Comparison of ENCODE assay signal across 31 cellular contexts in genomic region chr9:32828861-32829260, GRCh38. TPM values are rescaled to one million over a fixed set of nuclear protein-coding genes. Genes with fewer than 3 reads are reported as not detected.
"Had no signal": no experiment of that assay in that cellular context is flagged by ENCODE, and none has a peak within 500 bp of the region (broad histone marks: within the 10 kb centered on the region; RNA-seq: fewer than 3 reads in every experiment).

No MANE protein-coding gene starts in this region.

- H3K27me3 ChIP-seq: suprapubic skin, testis, thyroid gland, tibial artery, tibial nerve, transverse colon, upper lobe of left lung, upper lobe of right lung, uterus, vagina had no signal

- H3K36me3 Mint-ChIP-seq: stimulated activated effector memory CD8-positive, alpha-beta T cell treated with anti-CD3 and anti-CD28 coated beads, Interleukin-12 subunit alpha, Interleukin-12 subunit beta, amount 100 ng/mL, for 72 hours; stimulated activated memory B cell treated with anti-CD40 and anti-IgM and Interleukin-4, amounts not matched to agents 10 μg/mL and 1 μg/mL and 100 μg/mL, for 72 hours; stimulated activated naive B cell treated with anti-CD40 and anti-IgM and Interleukin-4, amounts not matched to agents 10 μg/mL and 1 μg/mL and 100 μg/mL, for 72 hours; type B pancreatic cell had no signal

- H3K9me3 ChIP-seq: stomach, suprapubic skin, testis, thoracic aorta, thyroid gland, tibial artery, tibial nerve, transverse colon, upper lobe of left lung, upper lobe of right lung, uterus, vagina had no signal

- H3K9me3 Mint-ChIP-seq: stimulated activated effector memory CD8-positive, alpha-beta T cell treated with anti-CD3 and anti-CD28 coated beads, Interleukin-12 subunit alpha, Interleukin-12 subunit beta, amount 100 ng/mL, for 72 hours; stimulated activated memory B cell treated with anti-CD40 and anti-IgM and Interleukin-4, amounts not matched to agents 10 μg/mL and 1 μg/mL and 100 μg/mL, for 72 hours; stimulated activated naive B cell treated with anti-CD40 and anti-IgM and Interleukin-4, amounts not matched to agents 10 μg/mL and 1 μg/mL and 100 μg/mL, for 72 hours; stimulated activated naive CD8-positive, alpha-beta T cell treated with anti-CD3 and anti-CD28 coated beads, Interleukin-15, Interleukin-2, amounts not matched to agents 100 ng/mL and 50 ng/mL, for 24 hours had no signal

- H3K27ac ChIP-seq: stomach, suprapubic skin, testis, thoracic aorta, thyroid gland, tibial artery, tibial nerve, transverse colon, upper lobe of left lung, upper lobe of right lung, uterus, vagina had no signal

- H3K4me3 ChIP-seq: stomach, suprapubic skin, testis, thoracic aorta, thyroid gland, tibial artery, tibial nerve, transverse colon, upper lobe of left lung, upper lobe of right lung, uterus, vagina had no signal

- H3K4me1 Mint-ChIP-seq: stimulated activated effector memory CD8-positive, alpha-beta T cell treated with anti-CD3 and anti-CD28 coated beads, Interleukin-12 subunit alpha, Interleukin-12 subunit beta, amount 100 ng/mL, for 72 hours; stimulated activated memory B cell treated with anti-CD40 and anti-IgM and Interleukin-4, amounts not matched to agents 10 μg/mL and 1 μg/mL and 100 μg/mL, for 72 hours; stimulated activated naive B cell treated with anti-CD40 and anti-IgM and Interleukin-4, amounts not matched to agents 10 μg/mL and 1 μg/mL and 100 μg/mL, for 72 hours; stimulated activated naive CD8-positive, alpha-beta T cell treated with anti-CD3 and anti-CD28 coated beads, Interleukin-15, amount 100 ng/mL, for 72 hours had no signal

- H3K4me3 Mint-ChIP-seq: stimulated activated effector memory CD8-positive, alpha-beta T cell treated with anti-CD3 and anti-CD28 coated beads, Interleukin-12 subunit alpha, Interleukin-12 subunit beta, amount 100 ng/mL, for 72 hours; stimulated activated memory B cell treated with anti-CD40 and anti-IgM and Interleukin-4, amounts not matched to agents 10 μg/mL and 1 μg/mL and 100 μg/mL, for 72 hours; stimulated activated naive B cell treated with anti-CD40 and anti-IgM and Interleukin-4, amounts not matched to agents 10 μg/mL and 1 μg/mL and 100 μg/mL, for 72 hours; stimulated activated naive CD8-positive, alpha-beta T cell treated with anti-CD3 and anti-CD28 coated beads, Interleukin-15, amount 100 ng/mL, for 72 hours; stimulated activated naive CD8-positive, alpha-beta T cell treated with anti-CD3 and anti-CD28 coated beads, Interleukin-15, Interleukin-2, amounts not matched to agents 100 ng/mL and 50 ng/mL, for 24 hours; type B pancreatic cell had no signal

- H3K27ac Mint-ChIP-seq: stimulated activated effector memory CD8-positive, alpha-beta T cell treated with anti-CD3 and anti-CD28 coated beads, Interleukin-12 subunit alpha, Interleukin-12 subunit beta, amount 100 ng/mL, for 72 hours; stimulated activated memory B cell treated with anti-CD40 and anti-IgM and Interleukin-4, amounts not matched to agents 10 μg/mL and 1 μg/mL and 100 μg/mL, for 72 hours; stimulated activated naive B cell treated with anti-CD40 and anti-IgM and Interleukin-4, amounts not matched to agents 10 μg/mL and 1 μg/mL and 100 μg/mL, for 72 hours; stimulated activated naive CD8-positive, alpha-beta T cell treated with anti-CD3 and anti-CD28 coated beads, Interleukin-15, amount 100 ng/mL, for 72 hours; stimulated activated naive CD8-positive, alpha-beta T cell treated with anti-CD3 and anti-CD28 coated beads, Interleukin-15, Interleukin-2, amounts not matched to agents 100 ng/mL and 50 ng/mL, for 24 hours; type B pancreatic cell had no signal

- ATAC-seq: stimulated activated effector memory CD8-positive, alpha-beta T cell treated with anti-CD3 and anti-CD28 coated beads, Interleukin-12 subunit alpha, Interleukin-12 subunit beta, amount 100 ng/mL, for 72 hours; stimulated activated memory B cell treated with anti-CD40 and anti-IgM and Interleukin-4, amounts not matched to agents 10 μg/mL and 1 μg/mL and 100 μg/mL, for 72 hours; stimulated activated naive B cell treated with anti-CD40 and anti-IgM and Interleukin-4, amounts not matched to agents 10 μg/mL and 1 μg/mL and 100 μg/mL, for 72 hours; stimulated activated naive CD8-positive, alpha-beta T cell treated with anti-CD3 and anti-CD28 coated beads, Interleukin-15, amount 100 ng/mL, for 72 hours; stimulated activated naive CD8-positive, alpha-beta T cell treated with anti-CD3 and anti-CD28 coated beads, Interleukin-15, Interleukin-2, amounts not matched to agents 100 U/mL and 50 U/mL, for 24 hours; upper lobe of right lung had no signal

- H3K36me3 ChIP-seq: stomach, suprapubic skin, thoracic aorta, thyroid gland, tibial artery, tibial nerve, transverse colon, upper lobe of left lung, upper lobe of right lung, uterus, vagina had no signal

- DNase-seq: stimulated activated CD4-positive, alpha-beta T cell treated with anti-CD3 and anti-CD28 coated beads, Interleukin-2, amount 100 ng/mL, for 48 hours; stimulated activated CD4-positive, alpha-beta T cell treated with anti-CD3 and anti-CD28 coated beads, Interleukin-4, amount 100 ng/mL, for 1 hour; stimulated activated CD4-positive, alpha-beta T cell treated with anti-CD3 and anti-CD28 coated beads, Interleukin-4, amount 100 ng/mL, for 24 hours; stimulated activated CD4-positive, alpha-beta T cell treated with anti-CD3 and anti-CD28 coated beads, Interleukin-4, amount 100 ng/mL, for 4 hours; stimulated activated CD8-positive, alpha-beta memory T cell treated with anti-CD3 and anti-CD28 coated beads, Interleukin-4, amount 100 ng/mL, for 48 hours; stimulated activated naive B cell treated with anti-CD40 and anti-IgM and Interleukin-4, amounts not matched to agents 10 μg/mL and 1 μg/mL and 100 μg/mL, for 72 hours; stimulated activated naive CD4-positive, alpha-beta T cell; stimulated activated naive CD4-positive, alpha-beta T cell treated with Interleukin-2 at 50 U/mL for 16 hours; stimulated activated naive CD8-positive, alpha-beta T cell treated with anti-CD3 and anti-CD28 coated beads, Interleukin-15, amount 100 ng/mL, for 72 hours; stimulated activated naive CD8-positive, alpha-beta T cell treated with anti-CD3 and anti-CD28 coated beads, Interleukin-15, Interleukin-2, amounts not matched to agents 100 U/mL and 50 U/mL, for 24 hours; stomach; substantia nigra; testis; thyroid gland; tibial artery; transverse colon; trophoblast cell; upper lobe of right lung; uterus had no signal

- H3K4me1 ChIP-seq: stomach, suprapubic skin, testis, thyroid gland, tibial artery, tibial nerve, transverse colon, upper lobe of left lung, upper lobe of right lung, uterus, vagina had no signal

RNA-seq across cellular contexts. Expression of gene TMEM215, which starts 45.5 kb away (rescaled TPM):
- total RNA-seq: stomach, subcutaneous adipose tissue, thoracic aorta, thyroid gland, transverse colon, upper lobe of left lung, upper lobe of right lung, ureter, vagina had no signal
- polyA plus RNA-seq: stomach, urinary bladder had no signal
